In the genomic region with DNA sequence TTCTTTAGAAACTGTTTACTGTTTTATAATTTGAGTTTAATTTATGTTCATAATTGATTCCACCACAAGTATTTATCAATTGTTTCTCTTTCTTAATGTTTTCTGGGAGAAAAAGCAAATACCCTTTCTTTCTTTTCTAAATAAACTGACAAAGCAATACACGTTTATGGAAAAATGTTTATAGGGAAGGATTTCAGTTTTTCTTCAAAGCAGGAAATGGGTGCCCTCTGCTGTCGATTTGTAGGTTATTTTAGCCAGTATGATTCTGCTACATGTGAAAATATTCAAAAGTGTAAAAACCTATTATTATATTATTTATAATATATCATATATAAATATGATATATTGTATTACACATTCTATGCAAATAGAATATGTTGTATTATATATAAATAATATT, we compare ENCODE assay signal across 8 cellular contexts.
DNase-seq lines count a peak whose midpoint lies in the region; ATAC-seq and TF ChIP-seq lines count a peak whose summit lies in the region.

No MANE protein-coding gene starts in this region.

- no peaks in the 10 kb centered on the region for H3K27me3 ChIP-seq in CD4-positive, alpha-beta T cell (ENCODE audit: control insufficient read depth, insufficient read depth, low read length)

- no peaks in the 10 kb centered on the region for H3K27me3 Mint-ChIP-seq in activated naive CD8-positive, alpha-beta T cell treated with anti-CD3 and anti-CD28 coated beads for 36 hours
- H3K27me3 Mint-ChIP-seq in CD4-positive, alpha-beta T cell = no peaks in the 10 kb centered on the region

- H3K4me3 ChIP-seq in cardiac fibroblast (replicated peaks in 1 of 2; ENCODE audit: low read depth in 2 of 2, low read length in 2 of 2) = no peak overlapping the region

- H3K9me3 Mint-ChIP-seq in activated naive CD8-positive, alpha-beta T cell treated with anti-CD3 and anti-CD28 coated beads for 36 hours = peaks cover 3% of the 10 kb centered on the region
- peaks cover 2% of the 10 kb centered on the region for H3K9me3 Mint-ChIP-seq in CD4-positive, alpha-beta T cell

- no peaks in the 10 kb centered on the region for H3K4me1 Mint-ChIP-seq in activated naive CD8-positive, alpha-beta T cell treated with anti-CD3 and anti-CD28 coated beads for 36 hours
- H3K4me1 Mint-ChIP-seq in CD4-positive, alpha-beta T cell (ENCODE audit: low read depth) = no peaks in the 10 kb centered on the region

- no peak overlapping the region for H3K27ac ChIP-seq in CD4-positive, alpha-beta T cell (ENCODE audit: low read depth, low read length)

- POLR2A ChIA-PET in CD4-positive, alpha-beta T cell (lab: Charles Lee) = no interaction called here

- DNase-seq in EH (ENCODE audit: low read depth) (peak; percentile 2), NCI-H2081 treated with DMSO at 0.1 percent for 48 hours (lab: John Stamatoyannopoulos, UW) (peak; percentile 3), cardiac fibroblast (ENCODE audit: low read depth in 2 of 2) (peak; percentile 58 to 61), mucosa of gallbladder (ENCODE audit: low spot score) (peak; percentile 16), CD1c-positive myeloid dendritic cell (ENCODE audit: extremely low spot score) (no peak)
- no peak for DNase-seq in activated naive CD8-positive, alpha-beta T cell treated with anti-CD3 and anti-CD28 coated beads for 36 hours
- DNase-seq in CD4-positive, alpha-beta T cell = no peak

- no peaks in the 10 kb centered on the region for H3K36me3 Mint-ChIP-seq in activated naive CD8-positive, alpha-beta T cell treated with anti-CD3 and anti-CD28 coated beads for 36 hours
- no peaks in the 10 kb centered on the region for H3K36me3 Mint-ChIP-seq in CD4-positive, alpha-beta T cell (ENCODE audit: low read depth)

- intact Hi-C loops in CD4-positive, alpha-beta T cell (cut with DNase I, micrococcal nuclease) = no loop called here

- H3K4me3 Mint-ChIP-seq in activated naive CD8-positive, alpha-beta T cell treated with anti-CD3 and anti-CD28 coated beads for 36 hours = no peak overlapping the region
- H3K4me3 Mint-ChIP-seq in CD4-positive, alpha-beta T cell = no peak overlapping the region

- no peaks in the 10 kb centered on the region for H3K9me3 ChIP-seq in CD4-positive, alpha-beta T cell (ENCODE audit: control insufficient read depth, low read length)

- TF ChIP-seq CTCF in cardiac fibroblast (IDR thresholded peaks at IDR 0.05; ENCODE audit: low read depth, low read length) = peak; percentile 35
- TF ChIP-seq CTCF in CD4-positive, alpha-beta T cell (IDR thresholded peaks at IDR 0.05) = no peak

- no peak for ATAC-seq in CD4-positive, alpha-beta T cell (ENCODE audit: poor library complexity)
- ATAC-seq in HG03354 (IDR thresholded peaks at IDR 0.05; ENCODE audit: poor library complexity, severe bottlenecking, unreplicated experiment) = no peak

- CTCF ChIA-PET in CD4-positive, alpha-beta T cell (lab: Charles Lee) = no interaction called here

- H3K27ac Mint-ChIP-seq in activated naive CD8-positive, alpha-beta T cell treated with anti-CD3 and anti-CD28 coated beads for 36 hours = no peak overlapping the region
- H3K27ac Mint-ChIP-seq in CD4-positive, alpha-beta T cell = no peak overlapping the region

Comparison
In these comparisons a context has a peak if more than half of its experiments do, and no peak if none do; other contexts are left out.
1. DNase-seq: peak in EH (single experiment), NCI-H2081 treated with DMSO at 0.1 percent for 48 hours (single experiment), cardiac fibroblast (2 of 2) and mucosa of gallbladder (single experiment); none in CD1c-positive myeloid dendritic cell (single experiment), activated naive CD8-positive, alpha-beta T cell treated with anti-CD3 and anti-CD28 coated beads for 36 hours (single experiment) and CD4-positive, alpha-beta T cell (0 of 10).